ENCODE assay signal across 13 cellular contexts in genomic region chr1:81699234-81699633, GRCh38.
A peak's percentile ranks its signal among the peaks of the same experiment; 100 is the strongest.
DNase-seq lines count a peak whose midpoint lies in the region; ATAC-seq, FAIRE-seq and TF ChIP-seq lines count a peak whose summit lies in the region.
"Had no signal": no experiment of that assay in that cellular context is flagged by ENCODE, and none has a peak within 500 bp of the region (broad histone marks: within the 10 kb centered on the region; RNA-seq: fewer than 3 reads in every experiment).

No MANE protein-coding gene starts in this region.

- H3K9me3 ChIP-seq in kidney (ENCODE audit: control insufficient read depth in 1 of 2, low read length in 2 of 2), result no peaks in the 10 kb centered on the region
- H3K9me3 ChIP-seq: HAP-1 had no signal

- TF ChIP-seq CTCF in brain microvascular endothelial cell (IDR thresholded peaks at IDR 0.05; ENCODE audit: low read depth, low read length, missing control alignments), result no peak
- TF ChIP-seq CTCF in kidney (IDR thresholded peaks at IDR 0.05; ENCODE audit: borderline replicate concordance, extremely low read depth, insufficient read depth), result no peak

- no peaks in the 10 kb centered on the region for H3K36me3 ChIP-seq in ACC112 (ENCODE audit: insufficient read depth, low read length)
- H3K36me3 ChIP-seq in brain microvascular endothelial cell (replicated peaks), result no peaks in the 10 kb centered on the region
- H3K36me3 ChIP-seq in kidney (ENCODE audit: control insufficient read depth in 1 of 2, insufficient read depth in 2 of 2, low read length in 2 of 2), result no peaks in the 10 kb centered on the region
- H3K36me3 ChIP-seq: HAP-1 had no signal

- peak; percentile 91 for TF ChIP-seq EP300 in Ishikawa (IDR thresholded peaks at IDR 0.05; ENCODE audit: borderline replicate concordance)

- no peak for TF ChIP-seq RAD21 in Ishikawa (IDR thresholded peaks at IDR 0.05; ENCODE audit: low read depth)

- ATAC-seq in GM21367 (IDR thresholded peaks at IDR 0.05; ENCODE audit: unreplicated experiment) (no peak), GM18907 (IDR thresholded peaks at IDR 0.05; ENCODE audit: unreplicated experiment) (no peak)
- ATAC-seq: activated CD8-positive, alpha-beta T cell treated with anti-CD3 and anti-CD28 coated beads for 36 hours had no signal

- in situ Hi-C loops in brain microvascular endothelial cell (cut with HindIII; ENCODE audit: low pct_ligation_motif_present, low sequenced_read_pairs), result no loop called here

- H3K27ac ChIP-seq in ACC112 (ENCODE audit: low read depth, low read length) (peak overlapping the region; percentile 49), brain microvascular endothelial cell (peak overlapping the region; percentile 35), kidney (ENCODE audit: low read depth in 2 of 2, low read length in 2 of 2) (peak overlapping the region; percentile 15 to 33)

- H3K9ac ChIP-seq in kidney (ENCODE audit: low read length in 2 of 2), result peak overlapping the region in 1 of 2 donors; percentile 2

- intact Hi-C loops in kidney (cut with DNase I), result no loop called here

- H2AFZ ChIP-seq in ACC112 (ENCODE audit: low read length, unreplicated experiment), result no peak overlapping the region

- no peaks in the 10 kb centered on the region for H3K79me2 ChIP-seq in ACC112 (ENCODE audit: control insufficient read depth, insufficient read depth, low read length, unreplicated experiment)

- H3K4me3 ChIP-seq in ACC112 (ENCODE audit: low read depth, low read length) (no peak overlapping the region), brain microvascular endothelial cell (ENCODE audit: low read depth, low read length) (no peak overlapping the region), kidney (ENCODE audit: low read length in 2 of 2) (peak overlapping the region in 1 of 2 donors; percentile 30)
- H3K4me3 ChIP-seq: HAP-1 had no signal

- DNase-seq in brain microvascular endothelial cell, result peak; percentile 80
- no peak for DNase-seq in kidney
- DNase-seq in NCI-H1048 (lab: John Stamatoyannopoulos, UW), result no peak
- no peak for DNase-seq in SHP77 treated with DMSO at 0.1 percent for 48 hours (lab: John Stamatoyannopoulos, UW)
- DNase-seq: activated CD8-positive, alpha-beta T cell treated with anti-CD3 and anti-CD28 coated beads for 36 hours; activated naive CD8-positive, alpha-beta T cell treated with anti-CD3 and anti-CD28 coated beads for 36 hours; NCI-H524 treated with DMSO at 0.1 percent for 48 hours had no signal

- FAIRE-seq in kidney (lab: Jason Lieb, UNC), result no peak
- FAIRE-seq: G401.6 had no signal

- H3K4me1 ChIP-seq in ACC112 (ENCODE audit: control insufficient read depth, insufficient read depth, low read length, unreplicated experiment), result peaks cover 61% of the 10 kb centered on the region
- H3K4me1 ChIP-seq in kidney (ENCODE audit: control insufficient read depth in 1 of 2, insufficient read depth in 1 of 2, low read depth in 1 of 2, low read length in 2 of 2), result peaks cover 0 to 4% of the 10 kb centered on the region in 2 donors

- H3K27me3 ChIP-seq in ACC112 (ENCODE audit: insufficient read depth, low read length) (no peaks in the 10 kb centered on the region), brain microvascular endothelial cell (replicated peaks) (no peaks in the 10 kb centered on the region)

TF ChIP-seq in Ishikawa, 13 proteins besides CTCF, POLR2A, EP300 and RAD21:
- no peak; the same call in 1 of the 2 replicates for TF ChIP-seq CEBPB (IDR thresholded peaks at IDR 0.05)
- TF ChIP-seq FOXM1 (IDR thresholded peaks at IDR 0.05; ENCODE audit: borderline replicate concordance, low read depth), result peak; percentile 83
- TF ChIP-seq EGR1 (IDR thresholded peaks at IDR 0.05), result peak; percentile 29; the same call in 1 of the 2 replicates
- peak; percentile 65; the same call in 1 of the 2 replicates for TF ChIP-seq MAX (IDR thresholded peaks at IDR 0.05)
- no peak for TF ChIP-seq TAF1 (IDR thresholded peaks at IDR 0.05; ENCODE audit: low read depth)
- peak; percentile 82 for TF ChIP-seq TEAD4 (IDR thresholded peaks at IDR 0.05)
- TF ChIP-seq USF1 (IDR thresholded peaks at IDR 0.05), result 0 out of 2 replicates have a peak, but pooled peaks have one; percentile 18
- 0 out of 2 replicates have a peak, but pooled peaks have one; percentile 47 for TF ChIP-seq YY1 (IDR thresholded peaks at IDR 0.05; ENCODE audit: low read depth)
- no peak for TF ChIP-seq ZBTB7A (IDR thresholded peaks at IDR 0.05; ENCODE audit: low read depth)
- no peak for TF ChIP-seq REST (IDR thresholded peaks at IDR 0.05; ENCODE audit: low read depth)
- no peak; the same call in 1 of the 2 replicates for TF ChIP-seq CREB1 (IDR thresholded peaks at IDR 0.05; ENCODE audit: low read depth)
- peak; percentile 91 for TF ChIP-seq TCF12 (IDR thresholded peaks at IDR 0.05; ENCODE audit: low read depth)
- peak; percentile 67; the same call in 1 of the 2 replicates for TF ChIP-seq NFIC (IDR thresholded peaks at IDR 0.05)
